ENCODE assay signal across 1 cellular context in genomic region chr17:2029911-2030778, GRCh38.
A peak's percentile ranks its signal among the peaks of the same experiment; 100 is the strongest.
TF ChIP-seq lines count a peak whose summit lies in the region.

Gene DPH1, plus strand, starts transcription at chr17:2030153. Its CDS starts 17 bp downstream, at chr17:2030170.

TF ChIP-seq in HepG2, 621 proteins besides CTCF, POLR2A, EP300 and RAD21 (continued from another document and continues in another):
- TF ChIP-seq, protein P1, sequence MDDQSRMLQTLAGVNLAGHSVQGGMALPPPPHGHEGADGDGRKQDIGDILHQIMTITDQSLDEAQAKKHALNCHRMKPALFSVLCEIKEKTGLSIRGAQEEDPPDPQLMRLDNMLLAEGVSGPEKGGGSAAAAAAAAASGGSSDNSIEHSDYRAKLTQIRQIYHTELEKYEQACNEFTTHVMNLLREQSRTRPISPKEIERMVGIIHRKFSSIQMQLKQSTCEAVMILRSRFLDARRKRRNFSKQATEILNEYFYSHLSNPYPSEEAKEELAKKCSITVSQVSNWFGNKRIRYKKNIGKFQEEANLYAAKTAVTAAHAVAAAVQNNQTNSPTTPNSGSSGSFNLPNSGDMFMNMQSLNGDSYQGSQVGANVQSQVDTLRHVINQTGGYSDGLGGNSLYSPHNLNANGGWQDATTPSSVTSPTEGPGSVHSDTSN (CRISPR knock-in tag; IDR thresholded peaks at IDR 0.05; ENCODE audit: borderline replicate concordance) = no peak
- TF ChIP-seq, protein P2, sequence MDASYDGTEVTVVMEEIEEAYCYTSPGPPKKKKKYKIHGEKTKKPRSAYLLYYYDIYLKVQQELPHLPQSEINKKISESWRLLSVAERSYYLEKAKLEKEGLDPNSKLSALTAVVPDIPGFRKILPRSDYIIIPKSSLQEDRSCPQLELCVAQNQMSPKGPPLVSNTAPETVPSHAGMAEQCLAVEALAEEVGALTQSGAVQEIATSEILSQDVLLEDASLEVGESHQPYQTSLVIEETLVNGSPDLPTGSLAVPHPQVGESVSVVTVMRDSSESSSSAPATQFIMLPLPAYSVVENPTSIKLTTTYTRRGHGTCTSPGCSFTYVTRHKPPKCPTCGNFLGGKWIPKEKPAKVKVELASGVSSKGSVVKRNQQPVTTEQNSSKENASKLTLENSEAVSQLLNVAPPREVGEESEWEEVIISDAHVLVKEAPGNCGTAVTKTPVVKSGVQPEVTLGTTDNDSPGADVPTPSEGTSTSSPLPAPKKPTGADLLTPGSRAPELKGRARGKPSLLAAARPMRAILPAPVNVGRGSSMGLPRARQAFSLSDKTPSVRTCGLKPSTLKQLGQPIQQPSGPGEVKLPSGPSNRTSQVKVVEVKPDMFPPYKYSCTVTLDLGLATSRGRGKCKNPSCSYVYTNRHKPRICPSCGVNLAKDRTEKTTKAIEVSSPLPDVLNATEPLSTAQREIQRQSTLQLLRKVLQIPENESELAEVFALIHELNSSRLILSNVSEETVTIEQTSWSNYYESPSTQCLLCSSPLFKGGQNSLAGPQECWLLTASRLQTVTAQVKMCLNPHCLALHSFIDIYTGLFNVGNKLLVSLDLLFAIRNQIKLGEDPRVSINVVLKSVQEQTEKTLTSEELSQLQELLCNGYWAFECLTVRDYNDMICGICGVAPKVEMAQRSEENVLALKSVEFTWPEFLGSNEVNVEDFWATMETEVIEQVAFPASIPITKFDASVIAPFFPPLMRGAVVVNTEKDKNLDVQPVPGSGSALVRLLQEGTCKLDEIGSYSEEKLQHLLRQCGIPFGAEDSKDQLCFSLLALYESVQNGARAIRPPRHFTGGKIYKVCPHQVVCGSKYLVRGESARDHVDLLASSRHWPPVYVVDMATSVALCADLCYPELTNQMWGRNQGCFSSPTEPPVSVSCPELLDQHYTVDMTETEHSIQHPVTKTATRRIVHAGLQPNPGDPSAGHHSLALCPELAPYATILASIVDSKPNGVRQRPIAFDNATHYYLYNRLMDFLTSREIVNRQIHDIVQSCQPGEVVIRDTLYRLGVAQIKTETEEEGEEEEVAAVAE (CRISPR knock-in tag; IDR thresholded peaks at IDR 0.05; ENCODE audit: borderline replicate concordance) = no peak; the same call in 1 of the 2 replicates
- TF ChIP-seq ZNF7 (CRISPR knock-in tag; IDR thresholded peaks at IDR 0.05) (peak; percentile 5; the same call in 1 of the 2 replicates), ZNF20 (CRISPR knock-in tag; IDR thresholded peaks at IDR 0.05) (no peak), CREM (IDR thresholded peaks at IDR 0.05) (peak; percentile 42), CREM (CRISPR knock-in tag; IDR thresholded peaks at IDR 0.05) (no peak), ZMYM3 (CRISPR knock-in tag; IDR thresholded peaks at IDR 0.05) (peak; percentile 82; the same call in 1 of the 2 replicates), SRSF4 (IDR thresholded peaks at IDR 0.05; ENCODE audit: low read depth, low read length, poor library complexity, severe bottlenecking) (no peak), FOXA3 (CRISPR knock-in tag; IDR thresholded peaks at IDR 0.05) (peak; percentile 55), SAFB2 (CRISPR knock-in tag; IDR thresholded peaks at IDR 0.05; ENCODE audit: borderline replicate concordance, low read depth) (no peak), ZNF724P (CRISPR knock-in tag; IDR thresholded peaks at IDR 0.05; ENCODE audit: borderline replicate concordance) (0 out of 2 replicates have a peak, but pooled peaks have one; percentile 74), ZNF121 (CRISPR knock-in tag; IDR thresholded peaks at IDR 0.05) (no peak), NR1H2 (CRISPR knock-in tag; IDR thresholded peaks at IDR 0.05; ENCODE audit: borderline replicate concordance, low read depth) (0 out of 2 replicates have a peak, but pooled peaks have one; percentile 76), NCOR1 (IDR thresholded peaks at IDR 0.05; ENCODE audit: borderline replicate concordance, low read length) (no peak), ZNF274 (CRISPR knock-in tag; IDR thresholded peaks at IDR 0.05) (peak; percentile 69; the same call in 1 of the 2 replicates), NR3C1 (CRISPR knock-in tag; IDR thresholded peaks at IDR 0.05) (no peak), TARDBP (CRISPR knock-in tag; IDR thresholded peaks at IDR 0.05) (peak; percentile 74; the same call in 1 of the 2 replicates), MXD4 (CRISPR knock-in tag; IDR thresholded peaks at IDR 0.05) (peak; percentile 99), HDAC2 (CRISPR knock-in tag; IDR thresholded peaks at IDR 0.05) (peak; percentile 76; the same call in 1 of the 2 replicates), THRA (CRISPR knock-in tag; IDR thresholded peaks at IDR 0.05; ENCODE audit: borderline replicate concordance) (peak; percentile 81), RFXAP (CRISPR knock-in tag; IDR thresholded peaks at IDR 0.05; ENCODE audit: borderline replicate concordance) (peak; percentile 69; the same call in 1 of the 2 replicates), ZMAT3 (CRISPR knock-in tag; conservative IDR thresholded peaks at IDR 0.05) (no peak), MAFG (CRISPR knock-in tag; IDR thresholded peaks at IDR 0.05) (no peak), ZNF513 (CRISPR knock-in tag; conservative IDR thresholded peaks at IDR 0.05) (0 out of 2 replicates have a peak, but pooled peaks have one; percentile 82), ZNF292 (CRISPR knock-in tag; IDR thresholded peaks at IDR 0.05; ENCODE audit: borderline replicate concordance, low read depth) (no peak), MAF1 (CRISPR knock-in tag; IDR thresholded peaks at IDR 0.05; ENCODE audit: borderline replicate concordance) (peak; percentile 51; the same call in 1 of the 2 replicates), ESRRA (CRISPR knock-in tag; IDR thresholded peaks at IDR 0.05; ENCODE audit: low read depth) (no peak), ZMAT5 (CRISPR knock-in tag; IDR thresholded peaks at IDR 0.05; ENCODE audit: borderline replicate concordance, low read depth) (no peak), ZBTB7B (CRISPR knock-in tag; IDR thresholded peaks at IDR 0.05) (peak; percentile 81), ARID2 (CRISPR knock-in tag; IDR thresholded peaks at IDR 0.05; ENCODE audit: borderline replicate concordance) (peak; percentile 36; the same call in 1 of the 2 replicates), PITX1 (CRISPR knock-in tag; IDR thresholded peaks at IDR 0.05) (peak; percentile 46; the same call in 1 of the 2 replicates), NKX3-1 (CRISPR knock-in tag; IDR thresholded peaks at IDR 0.05) (0 out of 2 replicates have a peak, but pooled peaks have one; percentile 39), ZBTB20 (CRISPR knock-in tag; IDR thresholded peaks at IDR 0.05; ENCODE audit: borderline replicate concordance, low read depth) (peak; percentile 47; the same call in 1 of the 2 replicates), ZNF598 (CRISPR knock-in tag; IDR thresholded peaks at IDR 0.05; ENCODE audit: borderline replicate concordance) (peak; percentile 66; the same call in 1 of the 2 replicates), NFIC (IDR thresholded peaks at IDR 0.05; ENCODE audit: low read length) (no peak), WIZ (CRISPR knock-in tag; IDR thresholded peaks at IDR 0.05) (no peak), HES4 (CRISPR knock-in tag; IDR thresholded peaks at IDR 0.05; ENCODE audit: borderline replicate concordance) (0 out of 2 replicates have a peak, but pooled peaks have one; percentile 47), TRIM22 (IDR thresholded peaks at IDR 0.05) (no peak), ZNF773 (CRISPR knock-in tag; IDR thresholded peaks at IDR 0.05; ENCODE audit: borderline replicate concordance) (no peak), CBX5 (CRISPR knock-in tag; IDR thresholded peaks at IDR 0.05; ENCODE audit: borderline replicate concordance) (peak; percentile 70; the same call in 1 of the 2 replicates), MTF2 (CRISPR knock-in tag; IDR thresholded peaks at IDR 0.05; ENCODE audit: borderline replicate concordance) (peak; percentile 47; the same call in 1 of the 2 replicates)
- TF ChIP-seq, protein P3, sequence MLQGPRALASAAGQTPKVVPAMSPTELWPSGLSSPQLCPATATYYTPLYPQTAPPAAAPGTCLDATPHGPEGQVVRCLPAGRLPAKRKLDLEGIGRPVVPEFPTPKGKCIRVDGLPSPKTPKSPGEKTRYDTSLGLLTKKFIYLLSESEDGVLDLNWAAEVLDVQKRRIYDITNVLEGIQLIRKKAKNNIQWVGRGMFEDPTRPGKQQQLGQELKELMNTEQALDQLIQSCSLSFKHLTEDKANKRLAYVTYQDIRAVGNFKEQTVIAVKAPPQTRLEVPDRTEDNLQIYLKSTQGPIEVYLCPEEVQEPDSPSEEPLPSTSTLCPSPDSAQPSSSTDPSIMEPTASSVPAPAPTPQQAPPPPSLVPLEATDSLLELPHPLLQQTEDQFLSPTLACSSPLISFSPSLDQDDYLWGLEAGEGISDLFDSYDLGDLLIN (CRISPR knock-in tag; IDR thresholded peaks at IDR 0.05; ENCODE audit: borderline replicate concordance) = peak; percentile 75; the same call in 1 of the 2 replicates
- TF ChIP-seq, protein P4, sequence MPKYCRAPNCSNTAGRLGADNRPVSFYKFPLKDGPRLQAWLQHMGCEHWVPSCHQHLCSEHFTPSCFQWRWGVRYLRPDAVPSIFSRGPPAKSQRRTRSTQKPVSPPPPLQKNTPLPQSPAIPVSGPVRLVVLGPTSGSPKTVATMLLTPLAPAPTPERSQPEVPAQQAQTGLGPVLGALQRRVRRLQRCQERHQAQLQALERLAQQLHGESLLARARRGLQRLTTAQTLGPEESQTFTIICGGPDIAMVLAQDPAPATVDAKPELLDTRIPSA (CRISPR knock-in tag; IDR thresholded peaks at IDR 0.05; ENCODE audit: borderline replicate concordance) = no peak
- TF ChIP-seq, protein P5, sequence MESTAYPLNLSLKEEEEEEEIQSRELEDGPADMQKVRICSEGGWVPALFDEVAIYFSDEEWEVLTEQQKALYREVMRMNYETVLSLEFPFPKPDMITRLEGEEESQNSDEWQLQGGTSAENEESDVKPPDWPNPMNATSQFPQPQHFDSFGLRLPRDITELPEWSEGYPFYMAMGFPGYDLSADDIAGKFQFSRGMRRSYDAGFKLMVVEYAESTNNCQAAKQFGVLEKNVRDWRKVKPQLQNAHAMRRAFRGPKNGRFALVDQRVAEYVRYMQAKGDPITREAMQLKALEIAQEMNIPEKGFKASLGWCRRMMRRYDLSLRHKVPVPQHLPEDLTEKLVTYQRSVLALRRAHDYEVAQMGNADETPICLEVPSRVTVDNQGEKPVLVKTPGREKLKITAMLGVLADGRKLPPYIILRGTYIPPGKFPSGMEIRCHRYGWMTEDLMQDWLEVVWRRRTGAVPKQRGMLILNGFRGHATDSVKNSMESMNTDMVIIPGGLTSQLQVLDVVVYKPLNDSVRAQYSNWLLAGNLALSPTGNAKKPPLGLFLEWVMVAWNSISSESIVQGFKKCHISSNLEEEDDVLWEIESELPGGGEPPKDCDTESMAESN (CRISPR knock-in tag; conservative IDR thresholded peaks at IDR 0.05) = 0 out of 2 replicates have a peak, but pooled peaks have one; percentile 65
- TF ChIP-seq, protein P6, sequence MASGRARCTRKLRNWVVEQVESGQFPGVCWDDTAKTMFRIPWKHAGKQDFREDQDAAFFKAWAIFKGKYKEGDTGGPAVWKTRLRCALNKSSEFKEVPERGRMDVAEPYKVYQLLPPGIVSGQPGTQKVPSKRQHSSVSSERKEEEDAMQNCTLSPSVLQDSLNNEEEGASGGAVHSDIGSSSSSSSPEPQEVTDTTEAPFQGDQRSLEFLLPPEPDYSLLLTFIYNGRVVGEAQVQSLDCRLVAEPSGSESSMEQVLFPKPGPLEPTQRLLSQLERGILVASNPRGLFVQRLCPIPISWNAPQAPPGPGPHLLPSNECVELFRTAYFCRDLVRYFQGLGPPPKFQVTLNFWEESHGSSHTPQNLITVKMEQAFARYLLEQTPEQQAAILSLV (CRISPR knock-in tag; IDR thresholded peaks at IDR 0.05; ENCODE audit: borderline replicate concordance) = peak; percentile 81; the same call in 1 of the 2 replicates
- TF ChIP-seq, protein P7, sequence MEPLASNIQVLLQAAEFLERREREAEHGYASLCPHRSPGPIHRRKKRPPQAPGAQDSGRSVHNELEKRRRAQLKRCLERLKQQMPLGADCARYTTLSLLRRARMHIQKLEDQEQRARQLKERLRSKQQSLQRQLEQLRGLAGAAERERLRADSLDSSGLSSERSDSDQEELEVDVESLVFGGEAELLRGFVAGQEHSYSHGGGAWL (CRISPR knock-in tag; IDR thresholded peaks at IDR 0.05) = peak; percentile 98
- TF ChIP-seq, protein P8, sequence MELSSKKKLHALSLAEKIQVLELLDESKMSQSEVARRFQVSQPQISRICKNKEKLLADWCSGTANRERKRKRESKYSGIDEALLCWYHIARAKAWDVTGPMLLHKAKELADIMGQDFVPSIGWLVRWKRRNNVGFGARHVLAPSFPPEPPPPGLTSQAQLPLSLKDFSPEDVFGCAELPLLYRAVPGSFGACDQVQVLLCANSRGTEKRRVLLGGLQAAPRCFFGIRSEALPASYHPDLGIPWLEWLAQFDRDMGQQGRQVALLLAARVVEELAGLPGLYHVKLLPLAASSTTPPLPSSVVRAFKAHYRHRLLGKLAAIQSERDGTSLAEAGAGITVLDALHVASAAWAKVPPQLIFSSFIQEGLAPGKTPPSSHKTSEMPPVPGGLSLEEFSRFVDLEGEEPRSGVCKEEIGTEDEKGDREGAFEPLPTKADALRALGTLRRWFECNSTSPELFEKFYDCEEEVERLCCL (CRISPR knock-in tag; IDR thresholded peaks at IDR 0.05; ENCODE audit: borderline replicate concordance) = no peak
